In the genomic region with DNA sequence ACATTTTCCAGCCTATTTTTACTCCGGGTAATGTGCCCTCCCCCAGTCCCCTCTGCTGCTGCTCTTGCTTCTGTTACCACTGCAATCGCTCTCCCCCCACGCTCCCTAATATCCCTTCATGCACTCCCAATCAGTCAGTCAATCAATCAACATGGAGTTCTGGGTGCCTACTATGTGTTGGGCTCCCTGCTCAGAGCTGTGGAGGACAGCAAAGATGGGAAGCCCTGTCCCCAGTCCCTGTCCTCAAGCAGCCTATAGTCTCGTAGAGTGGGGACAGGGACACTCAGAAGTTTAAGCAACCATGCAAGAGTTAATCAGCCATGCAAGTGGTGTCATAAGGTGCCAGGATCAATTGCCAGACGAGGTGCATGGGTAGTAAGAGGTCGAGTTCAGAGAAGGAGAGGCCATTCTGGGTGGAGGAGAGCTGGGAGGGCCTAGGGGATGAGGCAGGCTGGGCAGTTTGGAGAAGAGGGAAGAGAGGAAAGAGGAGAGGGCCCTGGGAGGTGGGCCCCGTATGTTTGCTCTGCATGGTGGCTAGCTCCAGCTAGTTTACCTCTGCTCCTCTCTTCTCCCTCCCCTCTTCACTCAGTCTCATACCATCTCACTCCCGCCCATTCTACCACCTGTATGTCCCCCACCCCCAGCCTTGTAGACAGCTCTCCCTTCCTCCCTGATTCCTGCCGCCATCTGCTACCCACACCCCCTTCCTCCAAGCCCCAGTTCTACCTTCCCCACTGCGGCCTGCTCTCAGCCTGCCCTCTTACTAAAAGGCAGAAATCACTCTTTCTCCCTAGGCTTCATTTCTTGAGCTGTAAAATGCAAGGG, we compare ENCODE assay signal across 18 cellular contexts. TPM values are rescaled to one million over a fixed set of nuclear protein-coding genes. Genes with fewer than 3 reads are reported as not detected.
A peak's percentile ranks its signal among the peaks of the same experiment; 100 is the strongest.
DNase-seq lines count a peak whose midpoint lies in the region; ATAC-seq, FAIRE-seq and TF ChIP-seq lines count a peak whose summit lies in the region.
"Had no signal": no experiment of that assay in that cellular context is flagged by ENCODE, and none has a peak within 500 bp of the region (broad histone marks: within the 10 kb centered on the region; RNA-seq: fewer than 3 reads in every experiment).

No MANE protein-coding gene starts in this region.

- no peak overlapping the region for H3K4me3 Mint-ChIP-seq in glutamatergic neuron (ENCODE audit: unreplicated experiment)

- no peak overlapping the region for H3K4me3 ChIP-seq in H7 (ENCODE audit: insufficient read depth, low read depth, low read length)
- H3K4me3 ChIP-seq: PC-9 had no signal

- TF ChIP-seq CTCF in glutamatergic neuron (IDR thresholded peaks at IDR 0.05; ENCODE audit: partially characterized antibody, unreplicated experiment): no peak

- H3K27me3 Mint-ChIP-seq in glutamatergic neuron (ENCODE audit: unreplicated experiment): peaks cover 23% of the 10 kb centered on the region

- no peak for ATAC-seq in GM21515 (IDR thresholded peaks at IDR 0.05; ENCODE audit: unreplicated experiment)
- ATAC-seq in HG03354 (IDR thresholded peaks at IDR 0.05; ENCODE audit: poor library complexity, severe bottlenecking, unreplicated experiment): no peak

- DNase-seq in H7 (peak; percentile 57), NCI-H82 treated with DMSO at 0.1 percent for 48 hours (lab: John Stamatoyannopoulos, UW; ENCODE audit: unreplicated experiment) (peak; percentile 73), glutamatergic neuron (no peak), SHP77 (lab: John Stamatoyannopoulos, UW) (no peak), urothelium cell line (ENCODE audit: low spot score) (no peak)
- DNase-seq: ACHN, DMS153, GDM1, HCEC 1CT, NCI-H1436, NCI-H2029, NCI-H446 treated with DMSO at 0.1 percent for 48 hours, NCI-H774, PC-9, T-helper 1 cell had no signal

- FAIRE-seq in urothelium cell line (lab: Jason Lieb, UNC): no peak

- peaks cover 39% of the 10 kb centered on the region for H3K27me3 ChIP-seq in H7 (ENCODE audit: control insufficient read depth, insufficient read depth, low read length)

- no peaks in the 10 kb centered on the region for H3K36me3 ChIP-seq in H7 (replicated peaks; ENCODE audit: control insufficient read depth, insufficient read depth, low read length)

- H3K4me1 Mint-ChIP-seq in glutamatergic neuron (ENCODE audit: low read depth, unreplicated experiment): peaks cover 59% of the 10 kb centered on the region

- peak overlapping the region; percentile 35 for H3K27ac Mint-ChIP-seq in glutamatergic neuron (ENCODE audit: unreplicated experiment)

- H3K9me3 Mint-ChIP-seq in glutamatergic neuron (ENCODE audit: unreplicated experiment): peaks cover 12% of the 10 kb centered on the region

- no peaks in the 10 kb centered on the region for H3K36me3 Mint-ChIP-seq in glutamatergic neuron (ENCODE audit: unreplicated experiment)

RNA-seq across cellular contexts. Expression of a gene that starts 3.9 kb away (rescaled TPM):
- 0.07 and 1.2 TPM in 2 replicates for total RNA-seq in H7 (2014; rRNA removed; shearing (Covaris generic))
- 5.4 TPM for total RNA-seq in glutamatergic neuron (ENCODE audit: unreplicated experiment)
- total RNA-seq: Daoy had no signal

RNA-seq across cellular contexts. Expression of a gene that starts 19.5 kb away (rescaled TPM):
- 53.4 and 71.7 TPM in 2 replicates for total RNA-seq in H7 (2014; rRNA removed; shearing (Covaris generic))
- 23.2 TPM for total RNA-seq in glutamatergic neuron (ENCODE audit: unreplicated experiment)

RNA-seq across cellular contexts. Expression of a gene that starts 25.4 kb away (rescaled TPM):
- 104 and 113 TPM in 2 replicates for total RNA-seq in H7 (2014; rRNA removed; shearing (Covaris generic))
- total RNA-seq in glutamatergic neuron (ENCODE audit: unreplicated experiment): 31.1 TPM

RNA-seq across cellular contexts. Expression of a gene that starts 25.7 kb away (rescaled TPM):
- 2.9 and 4.2 TPM in 2 replicates for total RNA-seq in H7 (2014; rRNA removed; shearing (Covaris generic))
- total RNA-seq in glutamatergic neuron (ENCODE audit: unreplicated experiment): 40.9 TPM

RNA-seq across cellular contexts. Expression of a gene that starts 53.2 kb away (rescaled TPM):
- total RNA-seq in H7 (2014; rRNA removed; shearing (Covaris generic)): 155 and 158 TPM in 2 replicates
- 47.9 TPM for total RNA-seq in glutamatergic neuron (ENCODE audit: unreplicated experiment)

Comparison
In these comparisons a context has a peak if more than half of its experiments do, and no peak if none do; other contexts are left out.
1. DNase-seq: peak in H7 (single experiment) and NCI-H82 treated with DMSO at 0.1 percent for 48 hours (single experiment); none in glutamatergic neuron (single experiment), SHP77 (0 of 2) and urothelium cell line (single experiment).